Comparison of ENCODE assay signal across 8 cellular contexts in genomic region chr6:28124971-28125353, GRCh38. TPM values are rescaled to one million over a fixed set of nuclear protein-coding genes. Genes with fewer than 3 reads are reported as not detected.
DNase-seq lines count a peak whose midpoint lies in the region; ATAC-seq and TF ChIP-seq lines count a peak whose summit lies in the region.

No MANE protein-coding gene starts in this region.

- no peak for DNase-seq in AG09309 (ENCODE audit: low read depth)
- no peak for DNase-seq in HCT116 (ENCODE audit: low read depth, low spot score)
- no peak for DNase-seq in left lung
- DNase-seq in upper lobe of left lung: no peak
- no peak for DNase-seq in stimulated activated CD4-positive, alpha-beta T cell treated with anti-CD3 and anti-CD28 coated beads, Interleukin-15, amount 100 ng/mL, for 24 hours
- DNase-seq in caudate nucleus (lab: John Stamatoyannopoulos, UW): no peak
- DNase-seq in C1 segment of cervical spinal cord (lab: John Stamatoyannopoulos, UW): no peak

- intact Hi-C loops in HCT116 (cut with micrococcal nuclease) (loop anchor here (2.0 kb wide), 1 partner anchor 16 kb away; the partner anchor contains the start of gene ZKSCAN8), left lung (cut with DNase I) (no loop called here)

- H3K27ac ChIP-seq in HCT116 (ENCODE audit: low read depth, low read length) (peak overlapping the region; percentile 35; the same call in 1 of the 2 replicates), left lung (peak overlapping the region; percentile 61 to 71), upper lobe of left lung (peak overlapping the region in 3 of 4 donors; percentile 83 to 84 (median 83)), caudate nucleus (ENCODE audit: low read depth, low read length) (no peak overlapping the region)

- H3K4me3 Mint-ChIP-seq in activated naive CD8-positive, alpha-beta T cell: peak overlapping the region; percentile 96

- ATAC-seq in HCT116 (no peak; the same call in 1 of the 2 replicates), left lung (peak; percentile 21), upper lobe of left lung (ENCODE audit: low FRiP score in 2 of 2) (peak in 1 of 2 donors; percentile 30)

- POLR2A ChIA-PET in HCT116 (lab: Charles Lee): interaction anchor here (0.9 to 2.7 kb wide), 4 partner anchors 12 to 231 kb away, joined by 3 to 21 read pairs (median 4); partner anchors contain the start of gene ZKSCAN8

- TF ChIP-seq POLR2A in HCT116 (IDR thresholded peaks at IDR 0.05; ENCODE audit: borderline replicate concordance, extremely low read depth, insufficient read depth, insufficient read length) (no peak), upper lobe of left lung (IDR thresholded peaks at IDR 0.05) (no peak)

- H3K4me3 ChIP-seq in AG09309 (ENCODE audit: control insufficient read depth, low read depth, low read length) (peak overlapping the region; percentile 59), HCT116 (replicated peaks in 1 of 2; ENCODE audit: low read depth in 1 of 2, low read length in 2 of 2) (peak overlapping the region; percentile 73 to 79), left lung (peak overlapping the region; percentile 41 to 68), upper lobe of left lung (peak overlapping the region; percentile 61 to 73 (median 62))

- H3K4me1 ChIP-seq in HCT116 (ENCODE audit: control insufficient read depth in 1 of 2, insufficient read depth in 2 of 2, low read length in 2 of 2) (peaks cover 7 to 12% of the 10 kb centered on the region in 2 experiments; a peak in 2 of 4 replicates), left lung (peaks cover 5 to 20% of the 10 kb centered on the region in 2 donors), upper lobe of left lung (peaks cover 6 to 27% (median 11%) of the 10 kb centered on the region in 4 donors)

- peaks cover 49% of the 10 kb centered on the region for H3K4me1 Mint-ChIP-seq in activated naive CD8-positive, alpha-beta T cell (ENCODE audit: low read depth)

- H3K79me2 ChIP-seq in HCT116 (ENCODE audit: insufficient read depth, low read length): peaks cover 58% of the 10 kb centered on the region

- RAD21 ChIA-PET in HCT116 (lab: Charles Lee; ENCODE audit: low non-redundant PET in 1 of 2, low total read pairs in 2 of 2, uncharacterized antibody in 2 of 2, unreplicated experiment in 2 of 2): no interaction called here

- no peak for TF ChIP-seq CTCF in AG09309 (IDR thresholded peaks at IDR 0.05; ENCODE audit: control insufficient read depth, insufficient read depth, low read depth, low read length, missing control alignments)
- no peak for TF ChIP-seq CTCF in HCT116 (IDR thresholded peaks at IDR 0.05 in 2 of 3, conservative IDR thresholded peaks at IDR 0.05 in 1 of 3; ENCODE audit: borderline replicate concordance in 1 of 3, insufficient read depth in 1 of 3, low read depth in 2 of 3, low read length in 2 of 3)
- TF ChIP-seq CTCF in left lung (IDR thresholded peaks at IDR 0.05): no peak
- TF ChIP-seq CTCF in upper lobe of left lung (IDR thresholded peaks at IDR 0.05): no peak

- TF ChIP-seq EP300 in upper lobe of left lung (IDR thresholded peaks at IDR 0.05): no peak

- peaks cover 4% of the 10 kb centered on the region for H3K36me3 Mint-ChIP-seq in activated naive CD8-positive, alpha-beta T cell

- TSS peak; percentile 68 for BruUV-seq in HCT116 (replicated peaks; lab: Mats Ljungman, UMichigan)

- peak overlapping the region; percentile 76 for H3K4me2 ChIP-seq in HCT116 (ENCODE audit: low read length)

- peak overlapping the region; percentile 95 for H3K27ac Mint-ChIP-seq in activated naive CD8-positive, alpha-beta T cell

- WGBS in upper lobe of left lung, 2 donors: 0 to 6% methylated on average over 6 of the region's 6 CpGs

- no peaks in the 10 kb centered on the region for H3K9me3 ChIP-seq in HCT116 (ENCODE audit: control insufficient read depth in 1 of 2, insufficient read depth in 1 of 2, low read depth in 1 of 2, low read length in 2 of 2)
- H3K9me3 ChIP-seq in left lung: no peaks in the 10 kb centered on the region
- H3K9me3 ChIP-seq in upper lobe of left lung: no peaks in the 10 kb centered on the region

- H3K27me3 Mint-ChIP-seq in activated naive CD8-positive, alpha-beta T cell: no peaks in the 10 kb centered on the region

- peak overlapping the region; percentile 60 for H3K9ac ChIP-seq in HCT116 (ENCODE audit: low read length)

- no peaks in the 10 kb centered on the region for H3K27me3 ChIP-seq in HCT116 (ENCODE audit: insufficient read depth, low read length)
- no peaks in the 10 kb centered on the region for H3K27me3 ChIP-seq in left lung
- H3K27me3 ChIP-seq in upper lobe of left lung: no peaks in the 10 kb centered on the region

- H3K36me3 ChIP-seq in HCT116 (ENCODE audit: control insufficient read depth in 1 of 2, insufficient read depth in 2 of 2, low read length in 2 of 2): peaks cover 17 to 30% of the 10 kb centered on the region in 2 experiments; a peak in 3 of 4 replicates
- peaks cover 0 to 56% of the 10 kb centered on the region in 2 donors for H3K36me3 ChIP-seq in left lung
- H3K36me3 ChIP-seq in upper lobe of left lung: peaks cover 0 to 41% (median 18%) of the 10 kb centered on the region in 4 donors

- CTCF ChIA-PET in HCT116 (lab: Charles Lee): no interaction called here

- no peaks in the 10 kb centered on the region for H3K9me2 ChIP-seq in HCT116 (ENCODE audit: insufficient read depth)

- no peak overlapping the region for H2AFZ ChIP-seq in HCT116 (ENCODE audit: low read depth, low read length, poor library complexity, severe bottlenecking)

- no peaks in the 10 kb centered on the region for H4K20me1 ChIP-seq in HCT116 (ENCODE audit: insufficient read depth)

- H3K9me3 Mint-ChIP-seq in activated naive CD8-positive, alpha-beta T cell (ENCODE audit: low read depth): no peaks in the 10 kb centered on the region

- no peak for TF ChIP-seq RAD21 in HCT116 (IDR thresholded peaks at IDR 0.05; ENCODE audit: low read depth)

TF ChIP-seq in HCT116, 20 proteins besides CTCF, POLR2A, EP300 and RAD21:
- no peak for TF ChIP-seq EZH2 (IDR thresholded peaks at IDR 0.05)

RNA-seq across cellular contexts. Expression of gene ZSCAN16, which starts 0.6 kb away (rescaled TPM):
- 5.0 TPM for total RNA-seq in HCT116 (2021; ENCODE audit: unreplicated experiment)
- polyA plus RNA-seq in HCT116 (2012): 4.0 and 7.8 TPM in 2 replicates
- 1 to 10 TPM; 3.0 to 4.6 TPM for total RNA-seq in left lung
- 10 to 100 TPM in 1 of 6 donors, 1 to 10 TPM in 5; 4.1 to 16.8 (median 5.1) TPM for total RNA-seq in upper lobe of left lung

RNA-seq across cellular contexts. Expression of gene ZKSCAN8, which starts 16.7 kb away (rescaled TPM):
- 20.7 TPM for total RNA-seq in HCT116 (2021; ENCODE audit: unreplicated experiment)
- 8.4 and 10.2 TPM in 2 replicates for polyA plus RNA-seq in HCT116 (2012)
- total RNA-seq in left lung: 10 to 100 TPM; 14.1 to 15.4 TPM
- total RNA-seq in upper lobe of left lung: 10 to 100 TPM; 11.7 to 24.9 (median 16.8) TPM

RNA-seq across cellular contexts. Expression of gene ZNF165, which starts 44.6 kb away (rescaled TPM):
- total RNA-seq in HCT116 (2021; ENCODE audit: unreplicated experiment) (11.2 TPM), left lung (1 to 10 TPM; 3.4 to 4.2 TPM), upper lobe of left lung (1 to 10 TPM; 2.4 to 7.9 (median 3.7) TPM)
- polyA plus RNA-seq in HCT116 (2012): 7.7 and 11.3 TPM in 2 replicates
